Comparison of ENCODE assay signal across 10 cellular contexts in the genomic region with DNA sequence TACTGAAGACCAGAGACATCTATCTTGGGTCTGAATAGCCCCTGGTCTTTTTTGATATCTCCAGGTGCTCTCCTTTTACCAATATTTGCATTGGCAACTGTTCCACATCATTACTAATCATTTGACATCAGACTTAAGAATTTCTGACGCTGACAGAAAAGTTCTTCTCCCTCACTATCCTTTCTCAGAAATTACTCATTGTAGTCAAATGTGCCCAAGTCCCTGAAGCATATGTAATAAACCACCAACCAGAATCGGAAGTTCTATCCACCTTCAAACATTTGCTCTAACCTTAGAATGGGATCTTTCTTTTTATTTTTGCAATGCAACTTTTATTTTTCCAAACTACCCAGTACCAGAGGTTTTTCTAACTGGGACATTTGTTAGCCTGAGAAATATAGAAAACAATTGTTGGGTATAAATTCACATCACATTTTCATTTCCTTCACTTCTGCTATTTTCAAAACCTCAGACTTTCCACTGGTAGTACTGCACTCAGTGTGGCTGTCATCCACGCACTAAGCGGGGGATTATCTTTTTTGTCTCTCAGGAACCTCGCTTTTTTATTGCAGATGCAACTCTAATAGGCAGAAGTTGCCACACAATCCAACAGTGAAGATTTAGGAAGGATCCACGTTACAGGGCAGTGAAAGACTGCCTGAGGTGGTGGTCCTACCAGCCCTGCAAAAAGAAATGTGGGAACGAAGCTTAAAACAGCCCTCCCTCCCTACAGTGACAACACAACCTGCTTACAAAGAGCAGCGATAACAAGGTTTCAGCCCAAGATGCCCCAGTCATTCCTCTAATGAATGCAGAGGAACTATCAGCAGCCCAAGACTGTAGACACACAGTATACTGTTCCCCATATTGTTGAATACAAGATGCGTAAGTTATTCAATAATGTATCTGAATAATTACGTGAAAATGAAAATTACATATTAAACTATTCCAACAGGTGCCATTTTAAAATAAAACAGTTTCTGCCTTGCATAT.
A peak's percentile ranks its signal among the peaks of the same experiment; 100 is the strongest.
DNase-seq lines count a peak whose midpoint lies in the region; ATAC-seq lines count a peak whose summit lies in the region.
"Had no signal": no experiment of that assay in that cellular context is flagged by ENCODE, and none has a peak within 500 bp of the region (broad histone marks: within the 10 kb centered on the region; RNA-seq: fewer than 3 reads in every experiment).

No MANE protein-coding gene starts in this region.

- no peak overlapping the region for H2BK15ac ChIP-seq in mesenchymal stem cell (ENCODE audit: low read depth, poor library complexity, severe bottlenecking)

- no peak overlapping the region for H3K27ac ChIP-seq in mesenchymal stem cell (ENCODE audit: low read length, poor library complexity, severe bottlenecking)
- H3K27ac ChIP-seq: epithelial cell of prostate, VCaP had no signal

- H3K4me1 ChIP-seq in mesenchymal stem cell (ENCODE audit: control insufficient read depth, insufficient read depth, low read depth, low read length): no peaks in the 10 kb centered on the region

- H3K27ac Mint-ChIP-seq in stimulated activated naive CD8-positive, alpha-beta T cell treated with anti-CD3 and anti-CD28 coated beads, Interleukin-15, amount 100 ng/mL, for 72 hours: no peak overlapping the region

- no peak overlapping the region for H3K4ac ChIP-seq in mesenchymal stem cell (ENCODE audit: low read depth in 1 of 2, low read length in 2 of 2)

- no peak overlapping the region for H3K18ac ChIP-seq in mesenchymal stem cell (ENCODE audit: low read depth in 1 of 2, low read length in 2 of 2)

- H3K4me3 Mint-ChIP-seq in stimulated activated naive CD8-positive, alpha-beta T cell treated with anti-CD3 and anti-CD28 coated beads, Interleukin-15, amount 100 ng/mL, for 72 hours: no peak overlapping the region

- no peaks in the 10 kb centered on the region for H3K79me1 ChIP-seq in mesenchymal stem cell (replicated peaks; ENCODE audit: low read length, poor library complexity, severe bottlenecking)

- no peak overlapping the region for H2AFZ ChIP-seq in mesenchymal stem cell (ENCODE audit: low read depth, low read length)

- no peak overlapping the region for H4K91ac ChIP-seq in mesenchymal stem cell (ENCODE audit: low read length)

- H4K8ac ChIP-seq in mesenchymal stem cell (ENCODE audit: low read length): no peak overlapping the region

- no peak overlapping the region for H2BK120ac ChIP-seq in mesenchymal stem cell (ENCODE audit: low read depth, low read length)

- no peaks in the 10 kb centered on the region for H3K9me3 Mint-ChIP-seq in stimulated activated naive CD8-positive, alpha-beta T cell treated with anti-CD3 and anti-CD28 coated beads, Interleukin-15, amount 100 ng/mL, for 72 hours

- WGBS in mesenchymal stem cell: 90% methylated on average over 8 of the region's 10 CpGs

- no peak overlapping the region for H2BK5ac ChIP-seq in mesenchymal stem cell (ENCODE audit: low read depth, low read length, poor library complexity, severe bottlenecking)

- H3K23ac ChIP-seq in mesenchymal stem cell (ENCODE audit: low read length in 2 of 2): no peak overlapping the region

- no peaks in the 10 kb centered on the region for H3K9me3 ChIP-seq in mesenchymal stem cell (ENCODE audit: control insufficient read depth, low read length)

- peaks cover 5% of the 10 kb centered on the region for H3K4me1 Mint-ChIP-seq in stimulated activated naive CD8-positive, alpha-beta T cell treated with anti-CD3 and anti-CD28 coated beads, Interleukin-15, amount 100 ng/mL, for 72 hours

- ATAC-seq in stimulated activated naive CD8-positive, alpha-beta T cell treated with anti-CD3 and anti-CD28 coated beads, Interleukin-15, Interleukin-2, amounts not matched to agents 100 U/mL and 50 U/mL, for 24 hours: peak; percentile 19
- ATAC-seq in stimulated activated naive CD8-positive, alpha-beta T cell treated with anti-CD3 and anti-CD28 coated beads, Interleukin-15, amount 100 ng/mL, for 72 hours: no peak
- peak; percentile 73 for ATAC-seq in HG02642 (IDR thresholded peaks at IDR 0.05; ENCODE audit: poor library complexity, unreplicated experiment)
- peak; percentile 65 for ATAC-seq in HG03521 (IDR thresholded peaks at IDR 0.05; ENCODE audit: unreplicated experiment)

- H3K27me3 ChIP-seq in mesenchymal stem cell (ENCODE audit: control insufficient read depth in 1 of 2, insufficient read depth in 1 of 2, low read length in 2 of 2): no peaks in the 10 kb centered on the region

- H3K27me3 Mint-ChIP-seq in stimulated activated naive CD8-positive, alpha-beta T cell treated with anti-CD3 and anti-CD28 coated beads, Interleukin-15, amount 100 ng/mL, for 72 hours: no peaks in the 10 kb centered on the region

- no peak overlapping the region for H3K9ac ChIP-seq in mesenchymal stem cell (ENCODE audit: low read length)

- no peak overlapping the region for H3K14ac ChIP-seq in mesenchymal stem cell (ENCODE audit: low read length in 2 of 2)

- DNase-seq in stimulated activated naive CD8-positive, alpha-beta T cell treated with anti-CD3 and anti-CD28 coated beads, Interleukin-15, Interleukin-2, amounts not matched to agents 100 U/mL and 50 U/mL, for 24 hours: no peak
- no peak for DNase-seq in stimulated activated naive CD8-positive, alpha-beta T cell treated with anti-CD3 and anti-CD28 coated beads, Interleukin-15, amount 100 ng/mL, for 72 hours
- no peak for DNase-seq in stimulated activated CD4-positive, alpha-beta T cell treated with anti-CD3 and anti-CD28 coated beads, Interleukin-4, amount 100 ng/mL, for 24 hours
- DNase-seq in stimulated activated CD4-positive, alpha-beta T cell treated with anti-CD3 and anti-CD28 coated beads, Interleukin-15, amount 100 ng/mL, for 24 hours: no peak
- DNase-seq in nucleus accumbens (lab: John Stamatoyannopoulos, UW): no peak
- no peak for DNase-seq in mesenchymal stem cell

- H2AK5ac ChIP-seq in mesenchymal stem cell (ENCODE audit: low read length, severe bottlenecking): no peak overlapping the region

- peaks cover 0 to 4% of the 10 kb centered on the region in 2 experiments for H3K36me3 ChIP-seq in mesenchymal stem cell (ENCODE audit: control insufficient read depth in 1 of 2, insufficient read depth in 2 of 2, low read depth in 1 of 2, low read length in 2 of 2)

- no peak overlapping the region for H3K4me3 ChIP-seq in mesenchymal stem cell (ENCODE audit: insufficient read depth in 1 of 2, low read depth in 1 of 2, low read length in 2 of 2)

- no peak overlapping the region for H3K4me2 ChIP-seq in mesenchymal stem cell (ENCODE audit: low read length, poor library complexity, severe bottlenecking)

- H2BK12ac ChIP-seq in mesenchymal stem cell (ENCODE audit: low read length in 2 of 2): no peak overlapping the region
